In genomic region chr2:74502720-74503505, GRCh38 we compare ENCODE assay signal across 8 cellular contexts. TPM values are rescaled to one million over a fixed set of nuclear protein-coding genes. Genes with fewer than 3 reads are reported as not detected.
DNase-seq lines count a peak whose midpoint lies in the region; ATAC-seq and TF ChIP-seq lines count a peak whose summit lies in the region.

No MANE protein-coding gene starts in this region.

- peaks cover 30 to 33% of the 10 kb centered on the region in 2 donors for H3K36me3 Mint-ChIP-seq in CD4-positive, alpha-beta memory T cell

- peaks cover 0 to 4% (median 0%) of the 10 kb centered on the region in 8 donors for H3K9me3 Mint-ChIP-seq in CD4-positive, alpha-beta memory T cell

- H3K27me3 ChIP-seq in CD4-positive, alpha-beta memory T cell (ENCODE audit: insufficient read depth, low read length), result peaks cover 36% of the 10 kb centered on the region
- peaks cover 55% of the 10 kb centered on the region for H3K27me3 ChIP-seq in HL-60 (ENCODE audit: insufficient read depth, poor library complexity, severe bottlenecking)
- H3K27me3 ChIP-seq in mucosa of stomach (ENCODE audit: control insufficient read depth, insufficient read depth, low read length), result peaks cover 36% of the 10 kb centered on the region
- H3K27me3 ChIP-seq in upper lobe of right lung, result peaks cover 32% of the 10 kb centered on the region

- DNase-seq in CD4-positive, alpha-beta memory T cell, result peak in 1 of 5 donors; percentile 35
- DNase-seq in HL-60 (ENCODE audit: low read depth in 1 of 2, low spot score in 1 of 2) (no peak), erythroblast (lab: John Stamatoyannopoulos, UW) (peak; percentile 86 to 92), upper lobe of right lung (peak; percentile 92)
- DNase-seq in activated CD4-positive, CD25-positive, alpha-beta regulatory T cell treated with anti-CD3 and anti-CD28 coated beads, Interleukin-2, amount 50 U/mL, for 72 hours, result peak; percentile 62

- peaks cover 20 to 90% (median 55%) of the 10 kb centered on the region in 4 donors for H3K4me1 Mint-ChIP-seq in CD4-positive, alpha-beta memory T cell

- TF ChIP-seq CTCF in HL-60 (IDR thresholded peaks at IDR 0.05; ENCODE audit: insufficient read depth, low read length) (no peak), upper lobe of right lung (IDR thresholded peaks at IDR 0.05) (peak; percentile 33)

- peaks cover 24 to 74% of the 10 kb centered on the region in 2 donors for H3K27me3 Mint-ChIP-seq in CD4-positive, alpha-beta memory T cell

- TF ChIP-seq POLR2A in erythroblast (IDR thresholded peaks at IDR 0.05; ENCODE audit: low read length), result peak; percentile 73

- ATAC-seq in GM19043 (IDR thresholded peaks at IDR 0.05; ENCODE audit: low read depth, unreplicated experiment), result peak; percentile 32
- ATAC-seq in upper lobe of right lung, result peak; percentile 69
- no peak for ATAC-seq in GM21360 (IDR thresholded peaks at IDR 0.05; ENCODE audit: unreplicated experiment)

- peak overlapping the region in 2 of 7 donors; percentile 54 to 60 for H3K27ac Mint-ChIP-seq in CD4-positive, alpha-beta memory T cell

- H3K4me3 ChIP-seq in CD4-positive, alpha-beta memory T cell (ENCODE audit: low read length in 2 of 2), result peak overlapping the region in 1 of 2 donors; percentile 49
- H3K4me3 ChIP-seq in HL-60 (replicated peaks; ENCODE audit: insufficient read depth, low read length) (peak overlapping the region; percentile 27), mucosa of stomach (ENCODE audit: low read length) (peak overlapping the region; percentile 88), upper lobe of right lung (peak overlapping the region; percentile 68)

- peaks cover 15% of the 10 kb centered on the region for H3K36me3 ChIP-seq in CD4-positive, alpha-beta memory T cell (ENCODE audit: insufficient read depth, low read length)
- H3K36me3 ChIP-seq in mucosa of stomach (ENCODE audit: control insufficient read depth, insufficient read depth, low read length) (no peaks in the 10 kb centered on the region), upper lobe of right lung (peaks cover 14% of the 10 kb centered on the region)

- peak overlapping the region; percentile 55 to 79 (median 74) for H3K4me3 Mint-ChIP-seq in CD4-positive, alpha-beta memory T cell

- no peak overlapping the region for H3K27ac ChIP-seq in CD4-positive, alpha-beta memory T cell (ENCODE audit: low read depth, low read length)
- no peak overlapping the region for H3K27ac ChIP-seq in HL-60 (replicated peaks)
- H3K27ac ChIP-seq in upper lobe of right lung, result peak overlapping the region; percentile 89

- intact Hi-C loops in CD4-positive, alpha-beta memory T cell (cut with micrococcal nuclease), result no loop called here
- intact Hi-C loops in upper lobe of right lung (cut with DNase I), result no loop called here

- CTCF ChIA-PET in CD4-positive, alpha-beta memory T cell (lab: Charles Lee; ENCODE audit: partially characterized antibody), result interaction anchor here (0.8 to 2.1 kb wide), 4 partner anchors 20 to 46 kb away, joined by 3 to 17 read pairs (median 5); partner anchors contain the start of genes AUP1, CCDC142, HTRA2 and TTC31

- H3K9ac ChIP-seq in mucosa of stomach (ENCODE audit: low read length), result peak overlapping the region; percentile 99

- H3K9me3 ChIP-seq in CD4-positive, alpha-beta memory T cell (ENCODE audit: control insufficient read depth in 1 of 2, low read length in 2 of 2), result no peaks in the 10 kb centered on the region
- H3K9me3 ChIP-seq in mucosa of stomach (ENCODE audit: control insufficient read depth, low read length) (no peaks in the 10 kb centered on the region), upper lobe of right lung (no peaks in the 10 kb centered on the region)

- POLR2A ChIA-PET in CD4-positive, alpha-beta memory T cell (lab: Charles Lee; ENCODE audit: partially characterized antibody), result interaction anchor here (1.1 to 8.0 kb wide), 7 partner anchors 9 to 45 kb away, joined by 3 to 60 read pairs (median 14); partner anchors contain the start of genes AUP1, CCDC142, HTRA2 and MRPL53

- peaks cover 51% of the 10 kb centered on the region for H3K4me1 ChIP-seq in CD4-positive, alpha-beta memory T cell (ENCODE audit: insufficient read depth, low read length)
- H3K4me1 ChIP-seq in mucosa of stomach (ENCODE audit: control insufficient read depth, insufficient read depth, low read length), result peaks cover 58% of the 10 kb centered on the region
- peaks cover 55% of the 10 kb centered on the region for H3K4me1 ChIP-seq in upper lobe of right lung

RNA-seq across cellular contexts. Expression of gene LBX2, which starts 3.5 kb away (rescaled TPM):
- total RNA-seq in CD4-positive, alpha-beta memory T cell, result under 1 TPM in 1 of 2 experiments, not detected in 1; 0.30 TPM
- under 1 TPM in 1 of 2 donors, not detected in 1; 0.23 TPM for polyA plus RNA-seq in CD4-positive, alpha-beta memory T cell
- total RNA-seq in upper lobe of right lung, result 1.8 TPM

RNA-seq across cellular contexts. Expression of gene PCGF1, which starts 4.6 kb away (rescaled TPM):
- total RNA-seq in CD4-positive, alpha-beta memory T cell, result 10 to 100 TPM; 31.1 to 42.2 TPM
- 10 to 100 TPM; 10.4 to 16.7 TPM for polyA plus RNA-seq in CD4-positive, alpha-beta memory T cell
- 30.1 TPM for total RNA-seq in upper lobe of right lung

RNA-seq across cellular contexts. Expression of gene TLX2, which starts 11.3 kb away (rescaled TPM):
- total RNA-seq in CD4-positive, alpha-beta memory T cell, result under 1 TPM; 0.52 to 0.53 TPM
- under 1 TPM; 0.14 to 0.33 TPM for polyA plus RNA-seq in CD4-positive, alpha-beta memory T cell
- total RNA-seq in upper lobe of right lung, result not detected

RNA-seq across cellular contexts. Expression of gene TTC31, which starts 20.0 kb away (rescaled TPM):
- 10 to 100 TPM; 43.7 to 46.9 TPM for total RNA-seq in CD4-positive, alpha-beta memory T cell
- polyA plus RNA-seq in CD4-positive, alpha-beta memory T cell, result 10 to 100 TPM; 17.0 to 19.2 TPM
- 23.4 TPM for total RNA-seq in upper lobe of right lung

RNA-seq across cellular contexts. Expression of gene CCDC142, which starts 20.1 kb away (rescaled TPM):
- 10 to 100 TPM; 63.9 to 67.6 TPM for total RNA-seq in CD4-positive, alpha-beta memory T cell
- 10 to 100 TPM in 1 of 2 donors, 1 to 10 TPM in 1; 3.6 to 10.2 TPM for polyA plus RNA-seq in CD4-positive, alpha-beta memory T cell
- 16.1 TPM for total RNA-seq in upper lobe of right lung

Comparison
In these comparisons a context has a peak if more than half of its experiments do, and no peak if none do; other contexts are left out.
1. DNase-seq: peak in activated CD4-positive, CD25-positive, alpha-beta regulatory T cell treated with anti-CD3 and anti-CD28 coated beads, Interleukin-2, amount 50 U/mL, for 72 hours (single experiment), erythroblast (2 of 2) and upper lobe of right lung (single experiment); none in HL-60 (0 of 2).